Comparison of ENCODE assay signal across 14 cellular contexts in the genomic region with DNA sequence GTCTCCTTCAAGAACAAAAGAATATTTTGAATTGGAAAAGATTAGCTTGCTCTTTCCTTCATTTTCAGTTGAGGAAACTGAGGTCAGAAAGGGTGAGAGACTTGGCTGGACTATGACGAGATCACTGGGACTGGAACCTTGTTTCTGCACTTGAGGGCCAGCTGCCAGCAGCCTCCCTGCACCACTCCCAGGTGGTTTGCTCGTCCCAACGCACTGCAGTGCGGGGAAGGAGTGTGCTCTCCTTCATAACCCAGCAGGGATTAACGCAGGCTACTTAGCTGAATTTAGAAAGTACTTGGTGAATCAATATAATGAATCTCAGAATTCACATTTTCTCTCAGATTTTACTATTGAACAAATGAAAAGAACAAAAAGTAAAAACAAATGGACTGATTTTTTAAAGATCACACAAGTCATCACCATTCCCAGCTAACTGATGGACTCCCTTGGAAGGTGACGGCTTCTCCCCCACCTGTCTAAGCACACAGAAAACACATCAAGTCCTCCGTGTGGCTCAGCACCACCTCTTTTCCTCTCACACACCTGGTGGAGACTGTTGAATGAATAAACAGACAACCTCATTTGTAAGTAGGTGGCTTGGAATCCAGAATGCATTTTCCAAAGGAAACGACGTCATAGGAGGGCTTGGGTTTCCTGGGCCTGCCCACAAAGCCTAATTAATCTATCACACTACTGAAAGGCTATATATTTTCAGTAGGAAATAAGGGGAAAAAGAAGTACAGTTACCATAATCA.
DNase-seq lines count a peak whose midpoint lies in the region; ATAC-seq and TF ChIP-seq lines count a peak whose summit lies in the region.
"Had no signal": no experiment of that assay in that cellular context is flagged by ENCODE, and none has a peak within 500 bp of the region (broad histone marks: within the 10 kb centered on the region; RNA-seq: fewer than 3 reads in every experiment).

No MANE protein-coding gene starts in this region.

- H3K4me3 ChIP-seq in OCI-LY7 (ENCODE audit: low read depth, low read length, poor library complexity, severe bottlenecking): no peak overlapping the region
- H3K4me3 ChIP-seq in coronary artery: no peak overlapping the region
- no peak overlapping the region for H3K4me3 ChIP-seq in H7 (ENCODE audit: insufficient read depth, low read depth, low read length)
- H3K4me3 ChIP-seq: SJCRH30, tibial artery had no signal

- H2AFZ ChIP-seq in OCI-LY7 (ENCODE audit: low read length): peak overlapping the region; percentile 31; the same call in 1 of the 2 replicates

- DNase-seq in COR-L47 (lab: John Stamatoyannopoulos, UW) (peak; percentile 37), NCI-H2029 treated with DMSO at 0.1 percent for 48 hours (lab: John Stamatoyannopoulos, UW) (peak; percentile 90), OCI-LY7 (ENCODE audit: low spot score) (no peak), left colon (no peak), coronary artery (ENCODE audit: low spot score) (no peak), H7 (no peak)
- DNase-seq: activated CD8-positive, alpha-beta T cell treated with anti-CD3 and anti-CD28 coated beads, Interleukin-2, amount 10 ng/mL, durations not matched to agents 7 days and 5 days; aorta; DMS 273 treated with DMSO at 0.1 percent for 48 hours; immature natural killer cell; tibial artery had no signal

- CTCF ChIA-PET in OCI-LY7 (lab: Charles Lee; ENCODE audit: unreplicated experiment): no interaction called here

- H3K27me3 ChIP-seq in H7 (ENCODE audit: control insufficient read depth, insufficient read depth, low read length): no peaks in the 10 kb centered on the region
- H3K27me3 ChIP-seq: SJCRH30, tibial artery had no signal

- no TSS peak for BruUV-seq in OCI-LY7 (replicated peaks; lab: Mats Ljungman, UMichigan)

- no peaks in the 10 kb centered on the region for H4K20me1 ChIP-seq in OCI-LY7 (ENCODE audit: insufficient read depth, low read length)

- peaks cover 15% of the 10 kb centered on the region for H3K4me1 ChIP-seq in OCI-LY7 (ENCODE audit: insufficient read depth, low read length, poor library complexity, severe bottlenecking)
- H3K4me1 ChIP-seq: tibial artery had no signal

- POLR2A ChIA-PET in OCI-LY7 (lab: Charles Lee): interaction anchor here (1.7 kb wide), 1 partner anchor 48 kb away, joined by 6 read pairs; no protein-coding TSS in a partner anchor

- intact Hi-C loops in OCI-LY7 (cut with micrococcal nuclease; ENCODE audit: unreplicated experiment) (no loop called here), left colon (cut with DNase I, micrococcal nuclease) (no loop called here)

- H3K79me2 ChIP-seq in OCI-LY7 (ENCODE audit: insufficient read depth, low read depth, low read length): no peaks in the 10 kb centered on the region

- ATAC-seq in left colon (peak; percentile 28), GM18511 (IDR thresholded peaks at IDR 0.05; ENCODE audit: unreplicated experiment) (no peak), HG03469 (IDR thresholded peaks at IDR 0.05; ENCODE audit: unreplicated experiment) (no peak)
- ATAC-seq: activated CD8-positive, alpha-beta T cell treated with anti-CD3 and anti-CD28 coated beads, Interleukin-2, amount 10 ng/mL, durations not matched to agents 7 days and 5 days had no signal

- no peaks in the 10 kb centered on the region for H3K9me3 ChIP-seq in OCI-LY7 (ENCODE audit: low read length)
- H3K9me3 ChIP-seq: SJCRH30, tibial artery had no signal

- H3K36me3 ChIP-seq in OCI-LY7 (ENCODE audit: insufficient read depth, low read length): no peaks in the 10 kb centered on the region
- no peaks in the 10 kb centered on the region for H3K36me3 ChIP-seq in H7 (replicated peaks; ENCODE audit: control insufficient read depth, insufficient read depth, low read length)
- H3K36me3 ChIP-seq: SJCRH30, tibial artery had no signal

- H3K4me2 ChIP-seq in OCI-LY7 (ENCODE audit: low read length): no peak overlapping the region; the same call in 1 of the 2 replicates

- TF ChIP-seq CTCF in OCI-LY7 (conservative IDR thresholded peaks at IDR 0.05; ENCODE audit: low read length): no peak
- no peak for TF ChIP-seq CTCF in coronary artery (IDR thresholded peaks at IDR 0.05)

- H3K27ac ChIP-seq in OCI-LY7 (ENCODE audit: low read depth, low read length, poor library complexity, severe bottlenecking) (no peak overlapping the region), coronary artery (no peak overlapping the region)
- H3K27ac ChIP-seq: SJCRH30, tibial artery had no signal

- H3K9me2 ChIP-seq in OCI-LY7 (ENCODE audit: insufficient read depth, low read length): no peaks in the 10 kb centered on the region

Comparison
In these comparisons a context has a peak if more than half of its experiments do, and no peak if none do; other contexts are left out.
1. DNase-seq: peak in COR-L47 (single experiment) and NCI-H2029 treated with DMSO at 0.1 percent for 48 hours (single experiment); none in OCI-LY7 (single experiment), left colon (0 of 2), coronary artery (single experiment) and H7 (single experiment).